Comparison of ENCODE assay signal across 9 cellular contexts in the genomic region with DNA sequence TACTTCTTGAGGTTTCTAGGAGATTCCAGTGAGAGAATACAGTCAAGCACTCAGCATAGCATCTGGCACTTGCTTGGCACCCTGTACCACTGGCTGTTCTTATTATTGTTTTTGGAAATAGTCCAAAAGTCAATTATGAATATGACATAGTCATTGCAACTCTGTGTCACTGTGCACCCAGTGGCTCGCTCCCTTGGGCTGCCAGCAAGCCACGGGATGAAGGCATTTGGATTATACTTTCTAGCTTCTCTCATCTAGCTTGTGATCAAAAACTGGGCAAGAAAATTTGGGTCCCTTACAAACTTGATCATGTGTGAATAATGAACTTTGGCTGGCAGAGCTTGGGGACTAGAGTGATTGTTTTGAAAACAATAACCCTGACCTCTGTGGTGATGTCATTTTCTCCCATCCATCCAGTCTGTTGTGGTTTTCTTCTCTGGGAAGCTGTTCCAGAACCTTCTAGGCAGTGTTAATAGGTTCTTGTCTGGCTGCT. TPM values are rescaled to one million over a fixed set of nuclear protein-coding genes. Genes with fewer than 3 reads are reported as not detected.
A peak's percentile ranks its signal among the peaks of the same experiment; 100 is the strongest.
DNase-seq lines count a peak whose midpoint lies in the region; ATAC-seq and TF ChIP-seq lines count a peak whose summit lies in the region.
"Had no signal": no experiment of that assay in that cellular context is flagged by ENCODE, and none has a peak within 500 bp of the region (broad histone marks: within the 10 kb centered on the region; RNA-seq: fewer than 3 reads in every experiment).

No MANE protein-coding gene starts in this region.

- 37 to 56% (median 44%) methylated on average over 2 of the region's 2 CpGs for WGBS in adrenal gland, 4 donors

- ATAC-seq in Right ventricle myocardium superior (ENCODE audit: poor library complexity) = peak; percentile 74
- no peak for ATAC-seq in HG03354 (IDR thresholded peaks at IDR 0.05; ENCODE audit: poor library complexity, severe bottlenecking, unreplicated experiment)
- no peak for ATAC-seq in stimulated activated naive CD8-positive, alpha-beta T cell treated with anti-CD3 and anti-CD28 coated beads, Interleukin-15, Interleukin-2, amounts not matched to agents 100 U/mL and 50 U/mL, for 24 hours

- DNase-seq in Right ventricle myocardium superior (no peak), cardiac septum (ENCODE audit: low spot score) (no peak), adrenal gland (peak; percentile 33 to 74 (median 56)), kidney glomerular epithelial cell (lab: John Stamatoyannopoulos, UW) (peak; percentile 33), nephron progenitor cell (no peak), KG1 (lab: John Stamatoyannopoulos, UW) (no peak)
- DNase-seq in stimulated activated naive CD8-positive, alpha-beta T cell treated with anti-CD3 and anti-CD28 coated beads, Interleukin-15, Interleukin-2, amounts not matched to agents 100 U/mL and 50 U/mL, for 24 hours = no peak
- DNase-seq: NCI-H2107 had no signal

- peaks cover 0 to 7% of the 10 kb centered on the region in 2 donors for H3K4me1 ChIP-seq in adrenal gland (replicated peaks in 1 of 2)

- peak overlapping the region in 3 of 5 donors; percentile 18 to 56 (median 52) for H3K27ac ChIP-seq in adrenal gland

- no peaks in the 10 kb centered on the region for H3K9me3 Mint-ChIP-seq in nephron progenitor cell

- no peaks in the 10 kb centered on the region for H3K9me3 ChIP-seq in adrenal gland (replicated peaks in 1 of 3)

- H3K4me3 Mint-ChIP-seq in nephron progenitor cell = no peak overlapping the region

- no peak overlapping the region for H3K4me3 ChIP-seq in adrenal gland

- intact Hi-C loops in Right ventricle myocardium superior (cut with DNase I) (no loop called here), cardiac septum (cut with DNase I) (no loop called here), adrenal gland (cut with DNase I) (no loop called here)

- H3K27me3 Mint-ChIP-seq in nephron progenitor cell (ENCODE audit: low read depth, poor library complexity) = peaks cover 7% of the 10 kb centered on the region

- no peak for TF ChIP-seq POLR2A in adrenal gland (IDR thresholded peaks at IDR 0.05)

- no peak for TF ChIP-seq CTCF in adrenal gland (IDR thresholded peaks at IDR 0.05)
- TF ChIP-seq CTCF in nephron progenitor cell (IDR thresholded peaks at IDR 0.05) = no peak

- H3K36me3 Mint-ChIP-seq in nephron progenitor cell (ENCODE audit: low read depth) = peaks cover 41% of the 10 kb centered on the region

- no peaks in the 10 kb centered on the region for H3K4me1 Mint-ChIP-seq in nephron progenitor cell

- H3K27ac Mint-ChIP-seq in nephron progenitor cell = no peak overlapping the region

- H3K27me3 ChIP-seq in adrenal gland = no peaks in the 10 kb centered on the region

- H3K36me3 ChIP-seq in adrenal gland (replicated peaks in 1 of 2) = no peaks in the 10 kb centered on the region

RNA-seq across cellular contexts. Expression of a gene that starts 32.8 kb away (rescaled TPM):
- 272 TPM for total RNA-seq in Right ventricle myocardium superior
- 291 TPM for total RNA-seq in cardiac septum
- total RNA-seq in adrenal gland = 100 to 1,000 TPM in 2 of 8 donors, 10 to 100 TPM in 6; 52.4 to 206 (median 74.6) TPM
- 10 to 100 TPM; 28.2 to 55.9 (median 30.8) TPM for polyA plus RNA-seq in adrenal gland

Comparison
In these comparisons a context has a peak if more than half of its experiments do, and no peak if none do; other contexts are left out.
1. DNase-seq: peak in adrenal gland (7 of 7) and kidney glomerular epithelial cell (single experiment); none in Right ventricle myocardium superior (single experiment), cardiac septum (single experiment), nephron progenitor cell (single experiment), stimulated activated naive CD8-positive, alpha-beta T cell treated with anti-CD3 and anti-CD28 coated beads, Interleukin-15, Interleukin-2, amounts not matched to agents 100 U/mL and 50 U/mL, for 24 hours (single experiment) and KG1 (single experiment).